ENCODE assay signal across 1 cellular context in genomic region chr13:114119196-114119595, GRCh38.
TF ChIP-seq lines count a peak whose summit lies in the region.

No MANE protein-coding gene starts in this region.

TF ChIP-seq in endothelial cell of umbilical vein, 7 proteins besides CTCF, POLR2A, EP300 and RAD21 (continued from another document):
- TF ChIP-seq EZH2 (IDR thresholded peaks at IDR 0.05; ENCODE audit: borderline replicate concordance, low read depth, low read length, severe bottlenecking): no peak
TF ChIP-seq in endothelial cell of umbilical vein: peak in this region for 3.
